ENCODE assay signal across 8 cellular contexts in genomic region chr3:195550723-195551122, GRCh38. TPM values are rescaled to one million over a fixed set of nuclear protein-coding genes. Genes with fewer than 3 reads are reported as not detected.
DNase-seq lines count a peak whose midpoint lies in the region; ATAC-seq lines count a peak whose summit lies in the region.

No MANE protein-coding gene starts in this region.

- intact Hi-C loops in left cardiac atrium (cut with DNase I) = no loop called here

- H3K27ac Mint-ChIP-seq in activated T-cell treated with anti-CD3 and anti-CD28 coated beads, Interleukin-2, amount 50 U/mL, for 24 hours = peak overlapping the region; percentile 89
- H3K27ac Mint-ChIP-seq in T-helper 1 cell treated with Interleukin-12 subunit alpha and Interleukin-12 subunit beta and Interleukin-4 antibody, amounts not matched to agents 30 μg/mL and 1 μg/mL, for 36 hours = peak overlapping the region; percentile 96
- peak overlapping the region; percentile 66 to 83 for H3K27ac Mint-ChIP-seq in stimulated activated naive CD8-positive, alpha-beta T cell treated with anti-CD3 and anti-CD28 coated beads, Interleukin-15, amount 100 ng/mL, for 72 hours

- H3K36me3 Mint-ChIP-seq in activated T-cell treated with anti-CD3 and anti-CD28 coated beads, Interleukin-2, amount 50 U/mL, for 24 hours (ENCODE audit: low read depth) = no peaks in the 10 kb centered on the region
- H3K36me3 Mint-ChIP-seq in T-helper 1 cell treated with Interleukin-12 subunit alpha and Interleukin-12 subunit beta and Interleukin-4 antibody, amounts not matched to agents 30 μg/mL and 1 μg/mL, for 36 hours (ENCODE audit: low read depth) = peaks cover 3% of the 10 kb centered on the region

- H3K4me1 Mint-ChIP-seq in activated T-cell treated with anti-CD3 and anti-CD28 coated beads, Interleukin-2, amount 50 U/mL, for 24 hours (ENCODE audit: low read depth) = peaks cover 87% of the 10 kb centered on the region
- H3K4me1 Mint-ChIP-seq in T-helper 1 cell treated with Interleukin-12 subunit alpha and Interleukin-12 subunit beta and Interleukin-4 antibody, amounts not matched to agents 30 μg/mL and 1 μg/mL, for 36 hours (ENCODE audit: low read depth) = peaks cover 69% of the 10 kb centered on the region
- peaks cover 97% of the 10 kb centered on the region for H3K4me1 Mint-ChIP-seq in stimulated activated naive CD8-positive, alpha-beta T cell treated with anti-CD3 and anti-CD28 coated beads, Interleukin-15, amount 100 ng/mL, for 72 hours

- ATAC-seq in left cardiac atrium (peak; percentile 47 to 68), GM18519 (IDR thresholded peaks at IDR 0.05; ENCODE audit: low FRiP score, unreplicated experiment) (no peak)
- ATAC-seq in stimulated activated naive CD8-positive, alpha-beta T cell treated with anti-CD3 and anti-CD28 coated beads, Interleukin-15, amount 100 ng/mL, for 72 hours = peak; percentile 57

- no peaks in the 10 kb centered on the region for H3K27me3 Mint-ChIP-seq in activated T-cell treated with anti-CD3 and anti-CD28 coated beads, Interleukin-2, amount 50 U/mL, for 24 hours
- no peaks in the 10 kb centered on the region for H3K27me3 Mint-ChIP-seq in T-helper 1 cell treated with Interleukin-12 subunit alpha and Interleukin-12 subunit beta and Interleukin-4 antibody, amounts not matched to agents 30 μg/mL and 1 μg/mL, for 36 hours (ENCODE audit: low read depth)
- no peaks in the 10 kb centered on the region for H3K27me3 Mint-ChIP-seq in stimulated activated naive CD8-positive, alpha-beta T cell treated with anti-CD3 and anti-CD28 coated beads, Interleukin-15, amount 100 ng/mL, for 72 hours

- no peaks in the 10 kb centered on the region for H3K36me3 ChIP-seq in H7 (replicated peaks; ENCODE audit: control insufficient read depth, insufficient read depth, low read length)

- peak overlapping the region; percentile 62 for H3K4me3 Mint-ChIP-seq in activated T-cell treated with anti-CD3 and anti-CD28 coated beads, Interleukin-2, amount 50 U/mL, for 24 hours
- peak overlapping the region; percentile 78 for H3K4me3 Mint-ChIP-seq in T-helper 1 cell treated with Interleukin-12 subunit alpha and Interleukin-12 subunit beta and Interleukin-4 antibody, amounts not matched to agents 30 μg/mL and 1 μg/mL, for 36 hours
- H3K4me3 Mint-ChIP-seq in stimulated activated naive CD8-positive, alpha-beta T cell treated with anti-CD3 and anti-CD28 coated beads, Interleukin-15, amount 100 ng/mL, for 72 hours = peak overlapping the region; percentile 73 to 74

- H3K4me3 ChIP-seq in H7 (ENCODE audit: insufficient read depth, low read depth, low read length) = no peak overlapping the region

- no peaks in the 10 kb centered on the region; the same call in 1 of the 2 replicates for H3K27me3 ChIP-seq in H7 (ENCODE audit: control insufficient read depth, insufficient read depth, low read length)

- no peak for DNase-seq in activated T-cell treated with anti-CD3 and anti-CD28 coated beads, Interleukin-2, amount 50 U/mL, for 24 hours
- DNase-seq in activated T-cell treated with anti-CD3 and anti-CD28 coated beads for 4 hours (no peak), left cardiac atrium (no peak), NCI-H2107 (lab: John Stamatoyannopoulos, UW) (no peak), H7 (no peak)
- peak; percentile 32 to 50 for DNase-seq in stimulated activated naive CD8-positive, alpha-beta T cell treated with anti-CD3 and anti-CD28 coated beads, Interleukin-15, amount 100 ng/mL, for 72 hours

- no peaks in the 10 kb centered on the region for H3K9me3 Mint-ChIP-seq in activated T-cell treated with anti-CD3 and anti-CD28 coated beads, Interleukin-2, amount 50 U/mL, for 24 hours
- H3K9me3 Mint-ChIP-seq in T-helper 1 cell treated with Interleukin-12 subunit alpha and Interleukin-12 subunit beta and Interleukin-4 antibody, amounts not matched to agents 30 μg/mL and 1 μg/mL, for 36 hours = no peaks in the 10 kb centered on the region
- no peaks in the 10 kb centered on the region for H3K9me3 Mint-ChIP-seq in stimulated activated naive CD8-positive, alpha-beta T cell treated with anti-CD3 and anti-CD28 coated beads, Interleukin-15, amount 100 ng/mL, for 72 hours

RNA-seq across cellular contexts. Expression of gene PPP1R2, which starts 7.6 kb away (rescaled TPM):
- total RNA-seq in left cardiac atrium = 10 to 100 TPM; 38.8 to 53.4 TPM
- 76.4 and 121 TPM in 2 replicates for total RNA-seq in H7 (2014; rRNA removed; shearing (Covaris generic))

RNA-seq across cellular contexts. Expression of gene APOD, which starts 33.0 kb away (rescaled TPM):
- total RNA-seq in left cardiac atrium = 100 to 1,000 TPM in 1 of 2 donors, 10 to 100 TPM in 1; 85.0 to 256 TPM
- not detected in 2 replicates for total RNA-seq in H7 (2014; rRNA removed; shearing (Covaris generic))

Comparison
In these comparisons a context has a peak if more than half of its experiments do, and no peak if none do; other contexts are left out.
1. DNase-seq: peak in stimulated activated naive CD8-positive, alpha-beta T cell treated with anti-CD3 and anti-CD28 coated beads, Interleukin-15, amount 100 ng/mL, for 72 hours (2 of 2); none in activated T-cell treated with anti-CD3 and anti-CD28 coated beads, Interleukin-2, amount 50 U/mL, for 24 hours (single experiment), activated T-cell treated with anti-CD3 and anti-CD28 coated beads for 4 hours (single experiment), left cardiac atrium (single experiment), NCI-H2107 (single experiment) and H7 (single experiment).
2. RNA of gene APOD, which starts 33.0 kb away (total RNA-seq): 85.0 to 256 TPM in left cardiac atrium; not detected in H7; every median in the first group is over 10 times any median in the second.
3. Peak in every context shown above with its lines, with median percentiles within 50 percentile points of each other: H3K27ac Mint-ChIP-seq and H3K4me3 Mint-ChIP-seq.